Comparison of ENCODE assay signal across 1 cellular context in the genomic region with DNA sequence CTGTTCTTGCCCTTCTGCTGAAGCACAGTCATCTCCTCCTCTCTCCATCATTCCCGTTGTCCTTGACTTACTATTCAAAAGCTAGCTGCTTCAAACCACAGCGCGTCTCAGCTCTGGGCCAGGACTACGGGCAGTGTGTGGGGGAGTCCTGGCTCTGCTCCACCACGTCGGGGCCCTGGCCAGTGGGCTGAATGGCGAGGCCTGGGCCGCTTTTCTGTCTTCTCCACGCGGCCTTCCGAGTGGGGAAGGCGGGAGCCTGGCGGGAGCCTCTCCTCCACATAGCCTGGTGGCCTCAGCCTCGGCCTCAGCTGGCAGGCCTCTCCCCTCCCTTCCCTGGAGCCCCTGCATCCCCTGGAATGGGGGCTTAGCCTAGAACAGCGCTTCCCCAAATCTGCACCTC.
TF ChIP-seq lines count a peak whose summit lies in the region.

No MANE protein-coding gene starts in this region.

TF ChIP-seq in HepG2, 621 proteins besides CTCF, POLR2A, EP300 and RAD21 (continued from another document):
- TF ChIP-seq PATZ1 (CRISPR knock-in tag; IDR thresholded peaks at IDR 0.05) (no peak), KLF13 (CRISPR knock-in tag; IDR thresholded peaks at IDR 0.05) (no peak), CEBPB (IDR thresholded peaks at IDR 0.05; ENCODE audit: borderline replicate concordance, low read depth, low read length) (no peak), EHMT2 (IDR thresholded peaks at IDR 0.05; ENCODE audit: borderline replicate concordance, low read depth, low read length) (no peak), AGO2 (optimal IDR thresholded peaks at IDR 0.05; ENCODE audit: low read depth, low read length) (no peak), ARNTL (CRISPR knock-in tag; IDR thresholded peaks at IDR 0.05) (no peak), ESRRA (CRISPR knock-in tag; IDR thresholded peaks at IDR 0.05; ENCODE audit: low read depth) (no peak), HMG20A (CRISPR knock-in tag; IDR thresholded peaks at IDR 0.05; ENCODE audit: borderline replicate concordance) (no peak)
